ENCODE assay signal across 8 cellular contexts in the genomic region with DNA sequence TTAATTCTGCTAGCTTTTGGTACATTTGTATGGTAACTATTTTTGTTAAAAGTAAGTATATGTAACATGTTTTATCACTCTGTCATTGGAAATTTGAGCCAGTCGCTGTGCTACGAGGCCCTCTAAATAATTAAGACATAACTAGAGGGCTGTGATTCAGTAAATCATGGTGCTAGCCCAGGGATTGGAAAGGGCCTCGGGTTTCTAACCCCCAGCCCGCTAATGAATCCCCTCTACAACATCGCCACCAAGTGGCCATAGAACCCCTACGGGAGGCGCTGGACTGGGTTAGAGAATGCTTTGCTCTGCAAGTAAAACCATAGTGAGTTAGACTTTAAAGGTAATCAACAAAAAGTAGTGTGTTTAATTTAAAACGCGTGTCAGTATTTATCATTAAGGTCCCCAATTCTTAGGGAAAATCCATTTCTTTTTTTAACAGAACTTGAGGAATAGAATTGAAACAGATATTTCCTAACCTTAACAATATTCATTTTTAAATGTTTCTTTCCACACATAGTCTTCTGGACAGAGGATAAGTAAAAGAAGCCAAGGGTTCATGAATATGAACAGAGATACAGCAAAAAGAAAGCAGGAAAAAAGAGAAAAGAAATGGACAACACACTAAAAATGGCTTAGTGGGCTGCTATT.
DNase-seq lines count a peak whose midpoint lies in the region; ATAC-seq, FAIRE-seq and TF ChIP-seq lines count a peak whose summit lies in the region.

No MANE protein-coding gene starts in this region.

- peak; percentile 20 for TF ChIP-seq CTCF in AG10803 (conservative IDR thresholded peaks at IDR 0.05; ENCODE audit: low read length)
- peak; percentile 75 for TF ChIP-seq CTCF in VCaP (conservative IDR thresholded peaks at IDR 0.05)
- TF ChIP-seq CTCF in kidney (IDR thresholded peaks at IDR 0.05; ENCODE audit: borderline replicate concordance, extremely low read depth, insufficient read depth): peak; percentile 28

- H3K4me1 Mint-ChIP-seq in stimulated activated memory B cell treated with anti-CD40 and anti-IgM and Interleukin-4, amounts not matched to agents 10 μg/mL and 1 μg/mL and 100 μg/mL, for 72 hours: no peaks in the 10 kb centered on the region

- no peaks in the 10 kb centered on the region for H3K36me3 ChIP-seq in kidney (ENCODE audit: control insufficient read depth in 1 of 2, insufficient read depth in 2 of 2, low read length in 2 of 2)

- DNase-seq in AG10803 (ENCODE audit: low read depth): no peak
- peak; percentile 7 for DNase-seq in HuH-7.5 (ENCODE audit: low spot score)
- DNase-seq in kidney: peak; percentile 29
- no peak for DNase-seq in stimulated activated CD4-positive, alpha-beta T cell treated with anti-CD3 and anti-CD28 coated beads, Interleukin-12 subunit alpha, Interleukin-12 subunit beta, amount 100 ng/mL, for 4 hours
- no peak for DNase-seq in activated CD4-positive, CD25-positive, alpha-beta regulatory T cell treated with anti-CD3 and anti-CD28 coated beads, Interleukin-2, amount 50 U/mL, for 72 hours
- DNase-seq in activated CD8-positive, alpha-beta memory T cell treated with anti-CD3 and anti-CD28 coated beads, Interleukin-2, amount 50 U/mL, for 4 hours: no peak

- H3K27ac ChIP-seq in VCaP: no peak overlapping the region
- no peak overlapping the region for H3K27ac ChIP-seq in kidney (ENCODE audit: low read depth in 2 of 2, low read length in 2 of 2)

- intact Hi-C loops in kidney (cut with DNase I): no loop called here

- no peak overlapping the region for H3K4me3 Mint-ChIP-seq in stimulated activated memory B cell treated with anti-CD40 and anti-IgM and Interleukin-4, amounts not matched to agents 10 μg/mL and 1 μg/mL and 100 μg/mL, for 72 hours

- no peaks in the 10 kb centered on the region for H3K36me3 Mint-ChIP-seq in stimulated activated memory B cell treated with anti-CD40 and anti-IgM and Interleukin-4, amounts not matched to agents 10 μg/mL and 1 μg/mL and 100 μg/mL, for 72 hours

- no peaks in the 10 kb centered on the region for H3K9me3 ChIP-seq in kidney (ENCODE audit: control insufficient read depth in 1 of 2, low read length in 2 of 2)

- H3K9ac ChIP-seq in kidney (ENCODE audit: low read length in 2 of 2): no peak overlapping the region

- no peaks in the 10 kb centered on the region for H3K4me1 ChIP-seq in kidney (ENCODE audit: control insufficient read depth in 1 of 2, insufficient read depth in 1 of 2, low read depth in 1 of 2, low read length in 2 of 2)

- FAIRE-seq in kidney (lab: Jason Lieb, UNC): no peak

- peaks cover 4% of the 10 kb centered on the region for H3K9me3 Mint-ChIP-seq in stimulated activated memory B cell treated with anti-CD40 and anti-IgM and Interleukin-4, amounts not matched to agents 10 μg/mL and 1 μg/mL and 100 μg/mL, for 72 hours

- ATAC-seq in stimulated activated memory B cell treated with anti-CD40 and anti-IgM and Interleukin-4, amounts not matched to agents 10 μg/mL and 1 μg/mL and 100 μg/mL, for 72 hours: no peak

- H3K4me3 ChIP-seq in AG10803 (ENCODE audit: low read length): no peak overlapping the region
- no peak overlapping the region for H3K4me3 ChIP-seq in kidney (ENCODE audit: low read length in 2 of 2)

- no peak overlapping the region for H3K27ac Mint-ChIP-seq in stimulated activated memory B cell treated with anti-CD40 and anti-IgM and Interleukin-4, amounts not matched to agents 10 μg/mL and 1 μg/mL and 100 μg/mL, for 72 hours

- H3K27me3 Mint-ChIP-seq in stimulated activated memory B cell treated with anti-CD40 and anti-IgM and Interleukin-4, amounts not matched to agents 10 μg/mL and 1 μg/mL and 100 μg/mL, for 72 hours: no peaks in the 10 kb centered on the region

Comparison
In these comparisons a context has a peak if more than half of its experiments do, and no peak if none do; other contexts are left out.
1. DNase-seq: peak in HuH-7.5 (single experiment) and kidney (single experiment); none in AG10803 (single experiment), stimulated activated CD4-positive, alpha-beta T cell treated with anti-CD3 and anti-CD28 coated beads, Interleukin-12 subunit alpha, Interleukin-12 subunit beta, amount 100 ng/mL, for 4 hours (single experiment), activated CD4-positive, CD25-positive, alpha-beta regulatory T cell treated with anti-CD3 and anti-CD28 coated beads, Interleukin-2, amount 50 U/mL, for 72 hours (single experiment) and activated CD8-positive, alpha-beta memory T cell treated with anti-CD3 and anti-CD28 coated beads, Interleukin-2, amount 50 U/mL, for 4 hours (single experiment).
2. CTCF ChIP-seq: peak in every context shown above with its lines; median percentile 75 in VCaP; 28 in kidney; 20 in AG10803.